ENCODE assay signal across 33 cellular contexts in the genomic region with DNA sequence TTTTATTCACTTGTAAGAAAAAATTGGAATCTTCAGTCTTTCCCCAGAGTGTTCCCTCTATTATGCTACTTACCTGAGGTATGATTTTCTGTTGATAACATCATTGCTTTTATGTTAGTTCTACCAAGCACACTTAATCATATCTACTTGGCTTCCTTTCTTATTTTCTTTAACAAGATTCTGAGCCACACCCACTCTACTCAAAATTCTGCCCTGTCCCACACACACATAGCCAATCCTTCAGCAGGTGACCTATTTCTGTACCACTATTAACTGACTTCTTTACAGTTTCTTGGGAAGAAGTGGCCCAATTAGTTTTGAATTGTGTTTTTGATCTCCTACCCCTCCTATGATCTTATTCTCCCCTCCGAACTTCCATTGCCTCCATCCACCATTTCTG.
"Had no signal": no experiment of that assay in that cellular context is flagged by ENCODE, and none has a peak within 500 bp of the region (broad histone marks: within the 10 kb centered on the region; RNA-seq: fewer than 3 reads in every experiment).

No MANE protein-coding gene starts in this region.

- H3K9me3 ChIP-seq: adrenal gland, ascending aorta, body of pancreas, breast epithelium had no signal

- DNase-seq: activated effector memory CD4-positive, alpha-beta T cell treated with anti-CD3 and anti-CD28 coated beads, Interleukin-2, amount 50 U/mL, for 16 hours; activated effector memory CD4-positive, alpha-beta T cell treated with Interleukin-2 at 50 U/mL for 16 hours; activated gamma-delta T cell; activated gamma-delta T cell treated with Interleukin-2 at 50 U/mL for 16 hours; activated naive CD4-positive, alpha-beta T cell; activated naive CD4-positive, alpha-beta T cell treated with anti-CD3 and anti-CD28 coated beads for 36 hours; activated naive CD4-positive, alpha-beta T cell treated with anti-CD3 and anti-CD28 coated beads, Interleukin-2, amount 10 ng/mL, durations not matched to agents 7 days and 5 days; activated naive CD4-positive, alpha-beta T cell treated with anti-CD3 and anti-CD28 coated beads, Interleukin-2, amount 50 U/mL, for 16 hours; activated naive CD4-positive, alpha-beta T cell treated with Interleukin-2 at 50 U/mL for 16 hours; activated naive CD8-positive, alpha-beta T cell treated with anti-CD3 and anti-CD28 coated beads for 36 hours; activated naive CD8-positive, alpha-beta T cell treated with anti-CD3 and anti-CD28 coated beads, Interleukin-2, amount 10 ng/mL, durations not matched to agents 7 days and 5 days; activated naive CD8-positive, alpha-beta T cell treated with anti-CD3 and anti-CD28 coated beads, Interleukin-2, amount 50 U/mL, for 24 hours; activated T-cell treated with anti-CD3 and anti-CD28 coated beads for 4 hours; activated T-cell treated with anti-CD3 and anti-CD28 coated beads, Interleukin-2, amount 50 U/mL, for 1 hour; activated T-cell treated with anti-CD3 and anti-CD28 coated beads, Interleukin-2, amount 50 U/mL, for 24 hours; activated T-cell treated with anti-CD3 and anti-CD28 coated beads, Interleukin-2, amount 50 U/mL, for 4 hours; activated T-cell treated with anti-CD3 and anti-CD28 coated beads, Interleukin-2, amount 50 U/mL, for 48 hours; activated T-cell treated with anti-CD3 and anti-CD28 coated beads, Interleukin-2, amount 50 U/mL, for 72 hours; adrenal gland; amniotic stem cell; amygdala; anterior cingulate cortex; aorta; body of pancreas; brain microvascular endothelial cell; caudate nucleus; central memory CD4-positive, alpha-beta T cell; cerebellar nuclear complex had no signal

- H3K4me1 ChIP-seq: adrenal gland, ascending aorta, body of pancreas, breast epithelium had no signal

- ATAC-seq: activated naive CD4-positive, alpha-beta T cell treated with anti-CD3 and anti-CD28 coated beads, Interleukin-2, amount 50 U/mL, for 72 hours; activated naive CD8-positive, alpha-beta T cell treated with anti-CD3 and anti-CD28 coated beads, Interleukin-2, amount 50 U/mL, for 24 hours; activated T-cell treated with anti-CD3 and anti-CD28 coated beads, Interleukin-2, amount 50 U/mL, for 4 hours; activated T-cell treated with anti-CD3 and anti-CD28 coated beads, Interleukin-2, amount 50 U/mL, for 72 hours; activated T-helper 17 cell treated with anti-CD3 and anti-CD28 coated beads, Interleukin-2, amount 50 U/mL, for 72 hours; body of pancreas had no signal

- H3K27me3 ChIP-seq: adrenal gland, ascending aorta, body of pancreas, brain microvascular endothelial cell, breast epithelium, cardiac muscle cell had no signal

- H3K36me3 ChIP-seq: adrenal gland, ascending aorta, brain microvascular endothelial cell, breast epithelium, cardiac muscle cell had no signal

- H3K4me3 ChIP-seq: adrenal gland, ascending aorta, body of pancreas, breast epithelium, cardiac muscle cell had no signal

- H3K27ac ChIP-seq: adrenal gland, ascending aorta, body of pancreas, brain microvascular endothelial cell, breast epithelium, cardiac muscle cell had no signal
